Comparison of ENCODE assay signal across 1 cellular context in the genomic region with DNA sequence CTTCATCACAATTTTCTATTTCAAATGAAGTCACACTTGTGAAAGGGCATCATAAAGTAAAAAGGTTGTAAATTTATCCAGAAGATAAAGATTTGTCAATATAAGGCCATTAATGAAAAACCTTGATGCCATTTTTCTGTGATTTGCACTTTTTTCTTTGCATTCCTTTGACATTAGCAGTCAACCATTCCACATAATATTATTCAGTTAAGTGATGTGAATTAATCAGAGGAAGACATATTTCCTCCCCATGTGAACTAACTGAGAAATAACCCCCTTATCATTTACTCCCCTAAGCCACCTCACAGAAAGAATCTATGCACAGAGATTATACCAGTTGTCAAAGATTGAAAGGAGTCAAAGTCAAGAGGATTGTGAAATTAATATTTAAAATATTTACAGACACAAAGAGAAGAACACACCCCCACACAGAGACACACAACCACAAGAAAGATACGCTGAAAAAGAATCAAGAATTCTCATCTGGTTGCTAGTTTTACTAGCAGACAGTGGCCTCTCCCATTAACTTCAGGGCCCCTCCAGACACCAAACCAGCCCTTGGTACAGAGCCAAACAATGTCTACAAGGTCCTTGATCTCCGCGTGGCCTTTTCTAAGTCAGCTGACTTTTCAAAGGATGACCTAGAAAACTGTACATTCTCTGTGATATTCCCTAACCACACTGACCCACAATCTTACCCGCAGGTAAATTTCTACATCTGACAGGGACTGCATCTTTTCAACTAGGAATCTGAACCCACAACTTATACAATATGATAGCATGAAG.
TF ChIP-seq lines count a peak whose summit lies in the region.

No MANE protein-coding gene starts in this region.

TF ChIP-seq in K562, 482 proteins besides CTCF, POLR2A, EP300 and RAD21:
- TF ChIP-seq ZNF41 (CRISPR knock-in tag; conservative IDR thresholded peaks at IDR 0.05) (no peak), ZNF165 (CRISPR knock-in tag; IDR thresholded peaks at IDR 0.05; ENCODE audit: borderline replicate concordance) (no peak), ZC3H8 (IDR thresholded peaks at IDR 0.05) (no peak), RHOXF2B (CRISPR knock-in tag; conservative IDR thresholded peaks at IDR 0.05) (no peak), KDM1A (IDR thresholded peaks at IDR 0.05) (peak in 1 of 2 experiments; percentile 40; a peak in 1 of 4 replicates), CBFA2T3 (IDR thresholded peaks at IDR 0.05) (peak; percentile 34), TRIM24 (IDR thresholded peaks at IDR 0.05) (no peak), ZNF212 (CRISPR knock-in tag; IDR thresholded peaks at IDR 0.05) (no peak), NFIC (IDR thresholded peaks at IDR 0.05) (peak; percentile 54)
